In the genomic region with DNA sequence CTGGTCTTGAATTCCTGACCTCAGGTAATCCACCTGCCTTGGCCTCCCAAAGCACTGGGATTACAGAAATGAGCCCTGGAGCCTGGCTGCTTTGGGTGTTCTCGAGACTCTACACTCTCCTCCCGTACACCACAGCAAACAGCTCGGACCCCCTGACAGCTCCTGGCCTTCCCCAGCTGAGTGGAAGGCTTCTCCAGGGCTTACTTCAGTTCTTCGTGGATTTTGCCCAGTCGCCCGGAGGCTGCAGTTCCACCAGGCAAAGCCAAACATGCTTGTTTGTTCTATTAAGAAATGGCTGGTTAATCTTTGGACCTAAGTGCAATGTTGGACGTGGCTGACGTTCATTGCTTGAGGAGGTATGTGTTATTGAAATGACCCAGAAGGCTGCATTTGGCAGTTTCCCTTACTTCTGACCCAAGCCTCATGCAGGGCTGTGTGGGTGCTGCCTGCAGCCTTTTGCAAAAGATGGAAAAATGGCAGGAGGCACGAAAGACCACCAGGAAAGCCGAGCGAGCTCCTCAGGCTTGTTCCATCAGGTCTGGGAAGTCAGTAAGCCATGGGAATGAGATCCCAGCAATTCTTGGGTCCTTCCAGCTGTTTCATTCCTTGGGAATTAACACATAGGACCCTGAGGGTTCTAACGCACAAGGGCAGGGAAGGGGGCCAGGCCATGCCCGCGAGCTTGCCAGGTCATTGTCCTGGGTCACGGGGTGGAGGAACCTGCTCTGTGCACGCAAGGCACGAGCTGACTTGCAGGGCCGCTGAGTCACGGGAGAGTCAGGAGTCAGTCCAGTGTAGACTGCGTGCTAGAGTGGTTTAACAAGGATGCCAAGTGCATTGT, we compare ENCODE assay signal across 12 cellular contexts. TPM values are rescaled to one million over a fixed set of nuclear protein-coding genes. Genes with fewer than 3 reads are reported as not detected.
DNase-seq lines count a peak whose midpoint lies in the region; FAIRE-seq and TF ChIP-seq lines count a peak whose summit lies in the region.
"Had no signal": no experiment of that assay in that cellular context is flagged by ENCODE, and none has a peak within 500 bp of the region (broad histone marks: within the 10 kb centered on the region; RNA-seq: fewer than 3 reads in every experiment).

No MANE protein-coding gene starts in this region.

- no peaks in the 10 kb centered on the region for H3K9me3 ChIP-seq in small intestine (ENCODE audit: control insufficient read depth, low read depth)

- H3K4me1 ChIP-seq in small intestine (ENCODE audit: control insufficient read depth in 2 of 2, insufficient read depth in 1 of 2, low read depth in 1 of 2, low read length in 1 of 2) = peaks cover 0 to 1% of the 10 kb centered on the region in 2 donors

- H3K27ac Mint-ChIP-seq in activated T-cell treated with anti-CD3 and anti-CD28 coated beads, Interleukin-2, amount 50 U/mL, for 24 hours = no peak overlapping the region
- H3K27ac Mint-ChIP-seq: T-helper 1 cell treated with Interleukin-12 subunit alpha and Interleukin-12 subunit beta and Interleukin-4 antibody, amounts not matched to agents 30 μg/mL and 1 μg/mL, for 36 hours had no signal

- H3K27me3 Mint-ChIP-seq in activated T-cell treated with anti-CD3 and anti-CD28 coated beads, Interleukin-2, amount 50 U/mL, for 24 hours = no peaks in the 10 kb centered on the region

- 68 to 80% (median 73%) methylated on average over 20 of the region's 20 CpGs for WGBS in small intestine, 3 donors

- H3K4me3 Mint-ChIP-seq in activated T-cell treated with anti-CD3 and anti-CD28 coated beads, Interleukin-2, amount 50 U/mL, for 24 hours = no peak overlapping the region
- H3K4me3 Mint-ChIP-seq: activated T-cell treated with anti-CD3 and anti-CD28 coated beads, Interleukin-2, amount 50 U/mL, for 4 hours; T-helper 1 cell treated with Interleukin-12 subunit alpha and Interleukin-12 subunit beta and Interleukin-4 antibody, amounts not matched to agents 30 μg/mL and 1 μg/mL, for 36 hours had no signal

- no peak overlapping the region for H3K4me3 ChIP-seq in small intestine (ENCODE audit: low read depth in 1 of 2, low read length in 2 of 2)

- H3K4me1 Mint-ChIP-seq in activated T-cell treated with anti-CD3 and anti-CD28 coated beads, Interleukin-2, amount 50 U/mL, for 24 hours (ENCODE audit: low read depth) = no peaks in the 10 kb centered on the region

- no peak overlapping the region for H3K27ac ChIP-seq in small intestine (ENCODE audit: low read depth in 1 of 2, low read length in 1 of 2)

- FAIRE-seq in H54 (lab: Jason Lieb, UNC) = no peak
- no peak for FAIRE-seq in small intestine (lab: Jason Lieb, UNC)
- no peak for FAIRE-seq in D721Med (lab: Jason Lieb, UNC)

- no peaks in the 10 kb centered on the region for H3K9me3 Mint-ChIP-seq in activated T-cell treated with anti-CD3 and anti-CD28 coated beads, Interleukin-2, amount 50 U/mL, for 24 hours
- H3K9me3 Mint-ChIP-seq: activated T-cell treated with anti-CD3 and anti-CD28 coated beads, Interleukin-2, amount 50 U/mL, for 4 hours; T-helper 1 cell treated with Interleukin-12 subunit alpha and Interleukin-12 subunit beta and Interleukin-4 antibody, amounts not matched to agents 30 μg/mL and 1 μg/mL, for 36 hours had no signal

- DNase-seq in H54 (ENCODE audit: insufficient read length, low spot score) (peak; percentile 65), SK-MEL-5 (ENCODE audit: low read depth, low spot score) (peak; percentile 91), foreskin melanocyte (peak; percentile 85), small intestine (peak; percentile 84), middle frontal gyrus (ENCODE audit: extremely low spot score, low spot score) (no peak), D721Med (ENCODE audit: insufficient read length, low spot score) (no peak), SKM-1 treated with dmso at 0.1 percent for 144 hours (lab: John Stamatoyannopoulos, UW; ENCODE audit: unreplicated experiment) (no peak)
- DNase-seq in activated T-cell treated with anti-CD3 and anti-CD28 coated beads, Interleukin-2, amount 50 U/mL, for 24 hours = no peak
- DNase-seq: activated T-cell treated with anti-CD3 and anti-CD28 coated beads, Interleukin-2, amount 50 U/mL, for 4 hours; cortex of kidney; NCI-H2107 had no signal

- TF ChIP-seq POLR2A in H54 (IDR thresholded peaks at IDR 0.05; ENCODE audit: low read depth, low read length) = no peak

- in situ Hi-C loops in SK-MEL-5 (cut with HindIII; ENCODE audit: low pct_unique_long_range_greater_than_20kb, low sequenced_read_pairs) = no loop called here

- no peak for TF ChIP-seq CTCF in D721Med (IDR thresholded peaks at IDR 0.05; ENCODE audit: insufficient read depth, missing control alignments)

- no peaks in the 10 kb centered on the region for H3K27me3 ChIP-seq in small intestine (ENCODE audit: control insufficient read depth in 2 of 2, insufficient read depth in 2 of 2, low read length in 2 of 2)

- H3K36me3 ChIP-seq in small intestine (ENCODE audit: control insufficient read depth in 2 of 2, insufficient read depth in 2 of 2, low read length in 2 of 2) = no peaks in the 10 kb centered on the region

- H3K36me3 Mint-ChIP-seq in activated T-cell treated with anti-CD3 and anti-CD28 coated beads, Interleukin-2, amount 50 U/mL, for 24 hours (ENCODE audit: low read depth) = no peaks in the 10 kb centered on the region

RNA-seq across cellular contexts. Expression of a gene that starts 23.9 kb away (rescaled TPM):
- 25.3 and 26.4 TPM in 2 replicates for total RNA-seq in SK-MEL-5 (2014; rRNA removed; shearing (Covaris generic))
- polyA plus RNA-seq in SK-MEL-5 (2015; cell fraction: cytosol; rRNA removed) = 17.7 and 18.3 TPM in 2 replicates
- 76.6 and 131 TPM in 2 replicates for polyA plus RNA-seq in SK-MEL-5 (2015; cell fraction: nucleus; rRNA removed)
- 10 to 100 TPM; 25.9 to 35.1 (median 28.1) TPM for polyA plus RNA-seq in small intestine

Comparison
In these comparisons a context has a peak if more than half of its experiments do, and no peak if none do; other contexts are left out.
1. DNase-seq: peak in H54 (single experiment), SK-MEL-5 (single experiment), foreskin melanocyte (single experiment) and small intestine (single experiment); none in middle frontal gyrus (single experiment), D721Med (single experiment), activated T-cell treated with anti-CD3 and anti-CD28 coated beads, Interleukin-2, amount 50 U/mL, for 24 hours (single experiment) and SKM-1 treated with dmso at 0.1 percent for 144 hours (single experiment).